In genomic region chr3:9749333-9749662, GRCh38 we compare ENCODE assay signal across 1 cellular context.
TF ChIP-seq lines count a peak whose summit lies in the region.

No MANE protein-coding gene starts in this region.

TF ChIP-seq in endothelial cell of umbilical vein, 7 proteins besides CTCF, POLR2A, EP300 and RAD21:
- no peak for TF ChIP-seq EZH2 (IDR thresholded peaks at IDR 0.05; ENCODE audit: borderline replicate concordance, low read depth, low read length, severe bottlenecking)
- TF ChIP-seq MYC (IDR thresholded peaks at IDR 0.05; ENCODE audit: low read depth, low read length) = no peak
- no peak for TF ChIP-seq FOS (IDR thresholded peaks at IDR 0.05; ENCODE audit: borderline replicate concordance, insufficient read depth, low read length)
- TF ChIP-seq MAX (IDR thresholded peaks at IDR 0.05; ENCODE audit: insufficient read depth, insufficient read length) = no peak
- TF ChIP-seq POLR2AphosphoS5 (IDR thresholded peaks at IDR 0.05; ENCODE audit: insufficient read depth, low read depth, low read length) = no peak
- no peak for TF ChIP-seq JUN (IDR thresholded peaks at IDR 0.05; ENCODE audit: borderline replicate concordance, insufficient read depth, insufficient read length, low read depth)
- TF ChIP-seq GATA2 (IDR thresholded peaks at IDR 0.05; ENCODE audit: insufficient read depth, insufficient read length, low read depth, low read length) = no peak
